39 cellular contexts compared by ENCODE assay signal in the genomic region with DNA sequence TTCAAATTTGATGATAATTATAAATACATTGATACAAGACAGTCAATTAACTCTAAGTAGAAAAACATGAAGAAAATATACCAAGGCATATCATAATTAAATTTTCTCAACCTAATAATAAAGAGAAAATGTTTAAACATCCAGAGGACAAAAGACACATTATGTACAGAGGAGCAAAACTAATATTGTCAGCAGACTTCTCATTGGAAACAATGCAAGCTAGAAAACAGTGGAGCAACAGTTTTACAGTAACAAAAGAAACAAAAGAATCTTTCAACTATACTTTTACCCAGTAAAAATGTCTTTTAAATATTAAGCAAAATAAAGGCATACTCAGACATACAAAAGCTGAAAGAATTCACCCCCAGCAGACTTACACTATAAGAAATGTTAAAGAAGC.
"Had no signal": no experiment of that assay in that cellular context is flagged by ENCODE, and none has a peak within 500 bp of the region (broad histone marks: within the 10 kb centered on the region; RNA-seq: fewer than 3 reads in every experiment).

No MANE protein-coding gene starts in this region.

- H3K9me3 Mint-ChIP-seq: activated naive CD4-positive, alpha-beta T cell treated with anti-CD3 and anti-CD28 coated beads for 36 hours; activated naive CD4-positive, alpha-beta T cell treated with anti-CD3 and anti-CD28 coated beads, Interleukin-2, amount 10 ng/mL, durations not matched to agents 7 days and 5 days; activated naive CD4-positive, alpha-beta T cell treated with anti-CD3 and anti-CD28 coated beads, Interleukin-2, amount 50 U/mL, for 72 hours; activated naive CD8-positive, alpha-beta T cell treated with anti-CD3 and anti-CD28 coated beads, Interleukin-2, amount 50 U/mL, for 24 hours; activated T-cell treated with anti-CD3 and anti-CD28 coated beads, Interleukin-2, amount 50 U/mL, for 4 hours; activated T-helper 1 cell treated with anti-CD3 and anti-CD28 coated beads, Interleukin-12 subunit alpha, Interleukin-12 subunit beta, Interleukin-2, Interleukin-4 antibody, amounts not matched to agents 30 ng/mL and 10 ng/mL and 1 ng/mL, durations not matched to agents 14 hours and 24 hours and 36 hours; activated T-helper 2 cell treated with anti-CD3 and anti-CD28 coated beads, Interferon-gamma antibody, Interleukin-2, Interleukin-4, amounts not matched to agents 10 μg/mL and 5 μg/mL and 100 μg/mL, durations not matched to agents 14 hours and 24 hours and 36 hours had no signal

- H3K9me3 ChIP-seq: adrenal gland, ascending aorta, body of pancreas had no signal

- H3K36me3 ChIP-seq: adrenal gland, ascending aorta, brain microvascular endothelial cell, breast epithelium, cardiac muscle cell had no signal

- H3K4me1 ChIP-seq: adrenal gland, ascending aorta, body of pancreas, breast epithelium had no signal

- DNase-seq: activated effector memory CD4-positive, alpha-beta T cell treated with anti-CD3 and anti-CD28 coated beads, Interleukin-2, amount 50 U/mL, for 16 hours; activated effector memory CD4-positive, alpha-beta T cell treated with Interleukin-2 at 50 U/mL for 16 hours; activated gamma-delta T cell; activated gamma-delta T cell treated with Interleukin-2 at 50 U/mL for 16 hours; activated naive CD4-positive, alpha-beta T cell; activated naive CD4-positive, alpha-beta T cell treated with anti-CD3 and anti-CD28 coated beads for 36 hours; activated naive CD4-positive, alpha-beta T cell treated with anti-CD3 and anti-CD28 coated beads, Interleukin-2, amount 10 ng/mL, durations not matched to agents 7 days and 5 days; activated naive CD4-positive, alpha-beta T cell treated with anti-CD3 and anti-CD28 coated beads, Interleukin-2, amount 50 U/mL, for 16 hours; activated naive CD4-positive, alpha-beta T cell treated with Interleukin-2 at 50 U/mL for 16 hours; activated naive CD8-positive, alpha-beta T cell treated with anti-CD3 and anti-CD28 coated beads for 36 hours; activated naive CD8-positive, alpha-beta T cell treated with anti-CD3 and anti-CD28 coated beads, Interleukin-2, amount 10 ng/mL, durations not matched to agents 7 days and 5 days; activated naive CD8-positive, alpha-beta T cell treated with anti-CD3 and anti-CD28 coated beads, Interleukin-2, amount 50 U/mL, for 24 hours; activated T-cell treated with anti-CD3 and anti-CD28 coated beads, Interleukin-2, amount 50 U/mL, for 4 hours; activated T-cell treated with anti-CD3 and anti-CD28 coated beads, Interleukin-2, amount 50 U/mL, for 48 hours; activated T-cell treated with anti-CD3 and anti-CD28 coated beads, Interleukin-2, amount 50 U/mL, for 72 hours; adrenal gland; amniotic stem cell; amygdala; anterior cingulate cortex; aorta; body of pancreas; brain microvascular endothelial cell; caudate nucleus; central memory CD4-positive, alpha-beta T cell; cerebellar nuclear complex had no signal

- H3K36me3 Mint-ChIP-seq: activated naive CD4-positive, alpha-beta T cell treated with anti-CD3 and anti-CD28 coated beads, Interleukin-2, amount 10 ng/mL, durations not matched to agents 7 days and 5 days; activated naive CD4-positive, alpha-beta T cell treated with anti-CD3 and anti-CD28 coated beads, Interleukin-2, amount 50 U/mL, for 24 hours; activated naive CD4-positive, alpha-beta T cell treated with anti-CD3 and anti-CD28 coated beads, Interleukin-2, amount 50 U/mL, for 72 hours; activated naive CD8-positive, alpha-beta T cell treated with anti-CD3 and anti-CD28 coated beads for 36 hours; activated naive CD8-positive, alpha-beta T cell treated with anti-CD3 and anti-CD28 coated beads, Interleukin-2, amount 10 ng/mL, durations not matched to agents 7 days and 5 days had no signal

- H3K27me3 Mint-ChIP-seq: activated naive CD4-positive, alpha-beta T cell treated with anti-CD3 and anti-CD28 coated beads, Interleukin-2, amount 10 ng/mL, durations not matched to agents 7 days and 5 days; activated naive CD8-positive, alpha-beta T cell treated with anti-CD3 and anti-CD28 coated beads, Interleukin-2, amount 50 U/mL, for 24 hours; brain; central memory CD8-positive, alpha-beta T cell had no signal

- FAIRE-seq: astrocyte, bronchial epithelial cell, colon had no signal

- H3K4me3 Mint-ChIP-seq: activated naive CD4-positive, alpha-beta T cell treated with anti-CD3 and anti-CD28 coated beads for 36 hours; activated naive CD4-positive, alpha-beta T cell treated with anti-CD3 and anti-CD28 coated beads, Interleukin-2, amount 10 ng/mL, durations not matched to agents 7 days and 5 days; activated naive CD4-positive, alpha-beta T cell treated with anti-CD3 and anti-CD28 coated beads, Interleukin-2, amount 50 U/mL, for 24 hours; activated naive CD8-positive, alpha-beta T cell; activated naive CD8-positive, alpha-beta T cell treated with anti-CD3 and anti-CD28 coated beads for 36 hours; activated naive CD8-positive, alpha-beta T cell treated with anti-CD3 and anti-CD28 coated beads, Interleukin-2, amount 10 ng/mL, durations not matched to agents 7 days and 5 days; activated naive CD8-positive, alpha-beta T cell treated with anti-CD3 and anti-CD28 coated beads, Interleukin-2, amount 50 U/mL, for 24 hours; activated T-cell treated with anti-CD3 and anti-CD28 coated beads, Interleukin-2, amount 50 U/mL, for 4 hours; activated T-cell treated with anti-CD3 and anti-CD28 coated beads, Interleukin-2, amount 50 U/mL, for 72 hours; activated T-helper 1 cell treated with anti-CD3 and anti-CD28 coated beads, Interleukin-12 subunit alpha, Interleukin-12 subunit beta, Interleukin-2, Interleukin-4 antibody, amounts not matched to agents 30 ng/mL and 10 ng/mL and 1 ng/mL, durations not matched to agents 14 hours and 24 hours and 36 hours; activated T-helper 17 cell treated with anti-CD3 and anti-CD28 coated beads, Interleukin-2, amount 50 U/mL, for 72 hours; brain; central memory CD8-positive, alpha-beta T cell had no signal

- H3K4me1 Mint-ChIP-seq: activated naive CD4-positive, alpha-beta T cell treated with anti-CD3 and anti-CD28 coated beads, Interleukin-2, amount 10 ng/mL, durations not matched to agents 7 days and 5 days; activated naive CD4-positive, alpha-beta T cell treated with anti-CD3 and anti-CD28 coated beads, Interleukin-2, amount 50 U/mL, for 24 hours; activated naive CD8-positive, alpha-beta T cell treated with anti-CD3 and anti-CD28 coated beads for 36 hours; activated naive CD8-positive, alpha-beta T cell treated with anti-CD3 and anti-CD28 coated beads, Interleukin-2, amount 10 ng/mL, durations not matched to agents 7 days and 5 days; activated naive CD8-positive, alpha-beta T cell treated with anti-CD3 and anti-CD28 coated beads, Interleukin-2, amount 50 U/mL, for 24 hours; activated T-helper 17 cell treated with anti-CD3 and anti-CD28 coated beads, Interleukin-2, amount 50 U/mL, for 72 hours; brain; central memory CD8-positive, alpha-beta T cell had no signal

- ATAC-seq: activated naive CD4-positive, alpha-beta T cell treated with anti-CD3 and anti-CD28 coated beads, Interleukin-2, amount 50 U/mL, for 72 hours; activated naive CD8-positive, alpha-beta T cell treated with anti-CD3 and anti-CD28 coated beads, Interleukin-2, amount 50 U/mL, for 24 hours; activated T-cell treated with anti-CD3 and anti-CD28 coated beads, Interleukin-2, amount 50 U/mL, for 4 hours; activated T-cell treated with anti-CD3 and anti-CD28 coated beads, Interleukin-2, amount 50 U/mL, for 72 hours; activated T-helper 17 cell treated with anti-CD3 and anti-CD28 coated beads, Interleukin-2, amount 50 U/mL, for 72 hours; body of pancreas had no signal

- H3K4me3 ChIP-seq: adrenal gland, ascending aorta, body of pancreas, breast epithelium, cardiac muscle cell had no signal

- H3K27ac Mint-ChIP-seq: activated naive CD4-positive, alpha-beta T cell treated with anti-CD3 and anti-CD28 coated beads for 36 hours; activated naive CD4-positive, alpha-beta T cell treated with anti-CD3 and anti-CD28 coated beads, Interleukin-2, amount 10 ng/mL, durations not matched to agents 7 days and 5 days; activated naive CD4-positive, alpha-beta T cell treated with anti-CD3 and anti-CD28 coated beads, Interleukin-2, amount 50 U/mL, for 24 hours; activated naive CD4-positive, alpha-beta T cell treated with anti-CD3 and anti-CD28 coated beads, Interleukin-2, amount 50 U/mL, for 72 hours; activated naive CD8-positive, alpha-beta T cell; activated naive CD8-positive, alpha-beta T cell treated with anti-CD3 and anti-CD28 coated beads for 36 hours; activated naive CD8-positive, alpha-beta T cell treated with anti-CD3 and anti-CD28 coated beads, Interleukin-2, amount 10 ng/mL, durations not matched to agents 7 days and 5 days; activated naive CD8-positive, alpha-beta T cell treated with anti-CD3 and anti-CD28 coated beads, Interleukin-2, amount 50 U/mL, for 24 hours; activated T-cell treated with anti-CD3 and anti-CD28 coated beads, Interleukin-2, amount 50 U/mL, for 72 hours; activated T-helper 1 cell treated with anti-CD3 and anti-CD28 coated beads, Interleukin-12 subunit alpha, Interleukin-12 subunit beta, Interleukin-2, Interleukin-4 antibody, amounts not matched to agents 30 ng/mL and 10 ng/mL and 1 ng/mL, durations not matched to agents 14 hours and 24 hours and 36 hours; activated T-helper 17 cell treated with anti-CD3 and anti-CD28 coated beads, Interleukin-2, amount 50 U/mL, for 72 hours; activated T-helper 2 cell treated with anti-CD3 and anti-CD28 coated beads, Interferon-gamma antibody, Interleukin-2, Interleukin-4, amounts not matched to agents 10 μg/mL and 5 μg/mL and 100 μg/mL, durations not matched to agents 14 hours and 24 hours and 36 hours; brain had no signal

- H3K27me3 ChIP-seq: adrenal gland, ascending aorta, body of pancreas, brain microvascular endothelial cell, breast epithelium, cardiac muscle cell had no signal

- H3K27ac ChIP-seq: adrenal gland, ascending aorta, body of pancreas, brain microvascular endothelial cell, breast epithelium, cardiac muscle cell had no signal
